Comparison of ENCODE assay signal across 1 cellular context in the genomic region with DNA sequence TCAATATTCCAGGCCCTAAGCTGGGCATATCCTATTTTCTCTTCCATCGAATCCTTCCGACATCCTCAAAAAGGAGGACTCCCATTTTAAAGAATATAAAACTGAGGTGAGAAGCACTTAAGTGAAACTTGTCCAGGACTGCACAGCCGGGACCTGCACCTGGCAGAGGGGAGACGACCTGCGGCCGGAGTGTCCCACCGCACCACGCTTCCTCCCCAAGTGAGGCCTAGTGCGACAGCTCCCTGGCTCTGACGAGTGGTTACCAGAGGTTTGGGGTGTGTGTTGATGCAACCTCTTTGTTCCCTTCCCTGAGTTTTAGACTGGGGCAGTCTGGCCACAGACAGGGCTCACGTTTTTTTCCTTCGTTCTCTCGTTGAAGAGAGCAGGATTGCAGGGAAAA.
TF ChIP-seq lines count a peak whose summit lies in the region.

No MANE protein-coding gene starts in this region.

TF ChIP-seq in GM23338, 12 proteins besides CTCF, POLR2A, EP300 and RAD21 (continued from another document):
- TF ChIP-seq, protein P1, sequence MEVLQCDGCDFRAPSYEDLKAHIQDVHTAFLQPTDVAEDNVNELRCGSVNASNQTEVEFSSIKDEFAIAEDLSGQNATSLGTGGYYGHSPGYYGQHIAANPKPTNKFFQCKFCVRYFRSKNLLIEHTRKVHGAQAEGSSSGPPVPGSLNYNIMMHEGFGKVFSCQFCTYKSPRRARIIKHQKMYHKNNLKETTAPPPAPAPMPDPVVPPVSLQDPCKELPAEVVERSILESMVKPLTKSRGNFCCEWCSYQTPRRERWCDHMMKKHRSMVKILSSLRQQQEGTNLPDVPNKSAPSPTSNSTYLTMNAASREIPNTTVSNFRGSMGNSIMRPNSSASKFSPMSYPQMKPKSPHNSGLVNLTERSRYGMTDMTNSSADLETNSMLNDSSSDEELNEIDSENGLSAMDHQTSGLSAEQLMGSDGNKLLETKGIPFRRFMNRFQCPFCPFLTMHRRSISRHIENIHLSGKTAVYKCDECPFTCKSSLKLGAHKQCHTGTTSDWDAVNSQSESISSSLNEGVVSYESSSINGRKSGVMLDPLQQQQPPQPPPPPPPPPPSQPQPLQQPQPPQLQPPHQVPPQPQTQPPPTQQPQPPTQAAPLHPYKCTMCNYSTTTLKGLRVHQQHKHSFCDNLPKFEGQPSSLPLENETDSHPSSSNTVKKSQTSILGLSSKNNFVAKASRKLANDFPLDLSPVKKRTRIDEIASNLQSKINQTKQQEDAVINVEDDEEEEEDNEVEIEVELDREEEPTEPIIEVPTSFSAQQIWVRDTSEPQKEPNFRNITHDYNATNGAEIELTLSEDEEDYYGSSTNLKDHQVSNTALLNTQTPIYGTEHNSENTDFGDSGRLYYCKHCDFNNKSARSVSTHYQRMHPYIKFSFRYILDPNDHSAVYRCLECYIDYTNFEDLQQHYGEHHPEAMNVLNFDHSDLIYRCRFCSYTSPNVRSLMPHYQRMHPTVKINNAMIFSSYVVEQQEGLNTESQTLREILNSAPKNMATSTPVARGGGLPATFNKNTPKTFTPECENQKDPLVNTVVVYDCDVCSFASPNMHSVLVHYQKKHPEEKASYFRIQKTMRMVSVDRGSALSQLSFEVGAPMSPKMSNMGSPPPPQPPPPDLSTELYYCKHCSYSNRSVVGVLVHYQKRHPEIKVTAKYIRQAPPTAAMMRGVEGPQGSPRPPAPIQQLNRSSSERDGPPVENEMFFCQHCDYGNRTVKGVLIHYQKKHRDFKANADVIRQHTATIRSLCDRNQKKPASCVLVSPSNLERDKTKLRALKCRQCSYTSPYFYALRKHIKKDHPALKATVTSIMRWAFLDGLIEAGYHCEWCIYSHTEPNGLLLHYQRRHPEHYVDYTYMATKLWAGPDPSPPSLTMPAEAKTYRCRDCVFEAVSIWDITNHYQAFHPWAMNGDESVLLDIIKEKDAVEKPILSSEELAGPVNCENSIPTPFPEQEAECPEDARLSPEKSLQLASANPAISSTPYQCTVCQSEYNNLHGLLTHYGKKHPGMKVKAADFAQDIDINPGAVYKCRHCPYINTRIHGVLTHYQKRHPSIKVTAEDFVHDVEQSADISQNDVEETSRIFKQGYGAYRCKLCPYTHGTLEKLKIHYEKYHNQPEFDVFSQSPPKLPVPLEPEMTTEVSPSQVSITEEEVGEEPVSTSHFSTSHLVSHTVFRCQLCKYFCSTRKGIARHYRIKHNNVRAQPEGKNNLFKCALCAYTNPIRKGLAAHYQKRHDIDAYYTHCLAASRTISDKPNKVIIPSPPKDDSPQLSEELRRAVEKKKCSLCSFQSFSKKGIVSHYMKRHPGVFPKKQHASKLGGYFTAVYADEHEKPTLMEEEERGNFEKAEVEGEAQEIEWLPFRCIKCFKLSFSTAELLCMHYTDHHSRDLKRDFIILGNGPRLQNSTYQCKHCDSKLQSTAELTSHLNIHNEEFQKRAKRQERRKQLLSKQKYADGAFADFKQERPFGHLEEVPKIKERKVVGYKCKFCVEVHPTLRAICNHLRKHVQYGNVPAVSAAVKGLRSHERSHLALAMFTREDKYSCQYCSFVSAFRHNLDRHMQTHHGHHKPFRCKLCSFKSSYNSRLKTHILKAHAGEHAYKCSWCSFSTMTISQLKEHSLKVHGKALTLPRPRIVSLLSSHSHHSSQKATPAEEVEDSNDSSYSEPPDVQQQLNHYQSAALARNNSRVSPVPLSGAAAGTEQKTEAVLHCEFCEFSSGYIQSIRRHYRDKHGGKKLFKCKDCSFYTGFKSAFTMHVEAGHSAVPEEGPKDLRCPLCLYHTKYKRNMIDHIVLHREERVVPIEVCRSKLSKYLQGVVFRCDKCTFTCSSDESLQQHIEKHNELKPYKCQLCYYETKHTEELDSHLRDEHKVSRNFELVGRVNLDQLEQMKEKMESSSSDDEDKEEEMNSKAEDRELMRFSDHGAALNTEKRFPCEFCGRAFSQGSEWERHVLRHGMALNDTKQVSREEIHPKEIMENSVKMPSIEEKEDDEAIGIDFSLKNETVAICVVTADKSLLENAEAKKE (CRISPR knock-in tag; IDR thresholded peaks at IDR 0.05): no peak
